Comparison of ENCODE assay signal across 9 cellular contexts in genomic region chr4:158850800-158851644, GRCh38.
DNase-seq lines count a peak whose midpoint lies in the region; ATAC-seq, FAIRE-seq and TF ChIP-seq lines count a peak whose summit lies in the region.
"Had no signal": no experiment of that assay in that cellular context is flagged by ENCODE, and none has a peak within 500 bp of the region (broad histone marks: within the 10 kb centered on the region; RNA-seq: fewer than 3 reads in every experiment).

No MANE protein-coding gene starts in this region.

- no peak overlapping the region for H3K23ac ChIP-seq in mesendoderm (ENCODE audit: low read length)

- no peak overlapping the region for H2AK5ac ChIP-seq in mesendoderm (ENCODE audit: low read length)

- H3K4me1 ChIP-seq in adrenal gland (replicated peaks in 1 of 2) (no peaks in the 10 kb centered on the region), upper lobe of right lung (peaks cover 4% of the 10 kb centered on the region), mesendoderm (ENCODE audit: control insufficient read depth, low read depth, low read length) (no peaks in the 10 kb centered on the region)

- WGBS in adrenal gland, 4 donors = 63 to 67% (median 64%) methylated on average over 7 of the region's 7 CpGs
- WGBS in mesendoderm (ENCODE audit: extremely low coverage, insufficient coverage, low lambda C conversion rate) = no CpG with 5 or more reads among the region's 7 CpGs

- H3K27ac ChIP-seq in adrenal gland (no peak overlapping the region), upper lobe of right lung (no peak overlapping the region), mesendoderm (ENCODE audit: low read depth, low read length) (no peak overlapping the region)

- H3K4ac ChIP-seq in mesendoderm (ENCODE audit: low read depth, low read length) = no peak overlapping the region

- H2BK5ac ChIP-seq in mesendoderm (ENCODE audit: low read length) = no peak overlapping the region

- no peaks in the 10 kb centered on the region for H3K79me2 ChIP-seq in mesendoderm (ENCODE audit: control insufficient read depth, insufficient read depth, low read length)

- H2BK120ac ChIP-seq in mesendoderm (ENCODE audit: low read depth, low read length) = no peak overlapping the region

- DNase-seq in ELR (ENCODE audit: low read depth) (peak; percentile 63), HT-29 (ENCODE audit: low spot score) (peak; percentile 53), adrenal gland (no peak), inferior parietal cortex (ENCODE audit: extremely low spot score) (peak; percentile 75), upper lobe of right lung (no peak), mesendoderm (no peak), H54 (ENCODE audit: insufficient read length, low spot score) (no peak)

- no peak overlapping the region for H4K8ac ChIP-seq in mesendoderm (ENCODE audit: low read depth, low read length)

- no peak for FAIRE-seq in H54 (lab: Jason Lieb, UNC)

- no peaks in the 10 kb centered on the region for H3K27me3 ChIP-seq in adrenal gland
- H3K27me3 ChIP-seq in upper lobe of right lung = no peaks in the 10 kb centered on the region
- no peaks in the 10 kb centered on the region for H3K27me3 ChIP-seq in mesendoderm (ENCODE audit: insufficient read depth, low read length, poor library complexity)

- H3K9ac ChIP-seq in mesendoderm (ENCODE audit: low read length) = no peak overlapping the region

- H3K56ac ChIP-seq in mesendoderm (ENCODE audit: low read length) = no peak overlapping the region

- no peaks in the 10 kb centered on the region for H3K79me1 ChIP-seq in mesendoderm (ENCODE audit: low read length)

- no peak overlapping the region for H2BK15ac ChIP-seq in mesendoderm (replicated peaks; ENCODE audit: low read depth)

- no peak for TF ChIP-seq POLR2A in adrenal gland (IDR thresholded peaks at IDR 0.05)
- TF ChIP-seq POLR2A in H54 (IDR thresholded peaks at IDR 0.05; ENCODE audit: low read depth, low read length) = no peak

- peak; percentile 59 to 85 (median 68) for TF ChIP-seq CTCF in adrenal gland (IDR thresholded peaks at IDR 0.05)
- peak; percentile 80 for TF ChIP-seq CTCF in upper lobe of right lung (IDR thresholded peaks at IDR 0.05)

- peaks cover 0 to 6% of the 10 kb centered on the region in 2 donors for H3K36me3 ChIP-seq in adrenal gland (replicated peaks in 1 of 2)
- H3K36me3 ChIP-seq in upper lobe of right lung = peaks cover 25% of the 10 kb centered on the region
- no peaks in the 10 kb centered on the region for H3K36me3 ChIP-seq in mesendoderm (ENCODE audit: control insufficient read depth, insufficient read depth, low read length)

- H3K9me3 ChIP-seq in adrenal gland (replicated peaks in 1 of 3) (no peaks in the 10 kb centered on the region), upper lobe of right lung (no peaks in the 10 kb centered on the region)

- no peak overlapping the region for H3K4me2 ChIP-seq in mesendoderm (ENCODE audit: low read length)

- no peak overlapping the region for H4K5ac ChIP-seq in mesendoderm (ENCODE audit: low read length)

- intact Hi-C loops in adrenal gland (cut with DNase I) (loop anchor here (10.0 kb wide), 3 partner anchors 324 to 594 kb away; no protein-coding TSS in a partner anchor), upper lobe of right lung (cut with DNase I) (loop anchor here (5.0 to 10.0 kb wide), 2 partner anchors 124 to 354 kb away; no protein-coding TSS in a partner anchor)

- H3K4me3 ChIP-seq in adrenal gland = no peak overlapping the region
- H3K4me3 ChIP-seq in upper lobe of right lung = no peak overlapping the region
- no peak overlapping the region for H3K4me3 ChIP-seq in mesendoderm (ENCODE audit: low read length)

- ATAC-seq in upper lobe of right lung (peak; percentile 49), GM18498 (IDR thresholded peaks at IDR 0.05; ENCODE audit: unreplicated experiment) (no peak)
- ATAC-seq: naive thymus-derived CD8-positive, alpha-beta T cell had no signal

- no peak overlapping the region for H3K18ac ChIP-seq in mesendoderm (ENCODE audit: low read length)

Comparison
In these comparisons a context has a peak if more than half of its experiments do, and no peak if none do; other contexts are left out.
1. DNase-seq: peak in ELR (single experiment), HT-29 (single experiment) and inferior parietal cortex (single experiment); none in adrenal gland (0 of 7), upper lobe of right lung (single experiment), mesendoderm (single experiment) and H54 (single experiment).